In genomic region chr4:185201983-185202962, GRCh38 we compare ENCODE assay signal across 8 cellular contexts. TPM values are rescaled to one million over a fixed set of nuclear protein-coding genes. Genes with fewer than 3 reads are reported as not detected.
DNase-seq lines count a peak whose midpoint lies in the region; ATAC-seq and TF ChIP-seq lines count a peak whose summit lies in the region.

No MANE protein-coding gene starts in this region.

- H3K9ac ChIP-seq in OCI-LY3 (ENCODE audit: low read length) (peak overlapping the region; percentile 78), liver (ENCODE audit: low read depth in 1 of 2, low read length in 2 of 2) (no peak overlapping the region)

- H3K4me1 ChIP-seq in OCI-LY3 (ENCODE audit: low read length) (peaks cover 22% of the 10 kb centered on the region), liver (ENCODE audit: control insufficient read depth in 4 of 4, insufficient read depth in 4 of 4, low read length in 3 of 4) (peaks cover 0 to 30% (median 24%) of the 10 kb centered on the region in 4 donors)

- H3K27me3 ChIP-seq in OCI-LY3 (ENCODE audit: low read depth, low read length) = no peaks in the 10 kb centered on the region
- H3K27me3 ChIP-seq in liver (ENCODE audit: control insufficient read depth in 4 of 4, insufficient read depth in 4 of 4, low read length in 3 of 4) = no peaks in the 10 kb centered on the region

- H3K79me2 ChIP-seq in OCI-LY3 (ENCODE audit: low read length) = peaks cover 45% of the 10 kb centered on the region

- H3K9me3 ChIP-seq in OCI-LY3 (ENCODE audit: insufficient read depth, low read length) (no peaks in the 10 kb centered on the region), liver (ENCODE audit: control insufficient read depth in 4 of 4, low read length in 3 of 4) (no peaks in the 10 kb centered on the region)

- no peak overlapping the region for H2AFZ ChIP-seq in OCI-LY3 (ENCODE audit: low read depth, low read length)

- WGBS in liver = 54% methylated on average over 16 of the region's 16 CpGs

- H3K36me3 ChIP-seq in OCI-LY3 (replicated peaks; ENCODE audit: low read depth, low read length) = no peaks in the 10 kb centered on the region
- H3K36me3 ChIP-seq in liver (ENCODE audit: control insufficient read depth in 4 of 4, insufficient read depth in 3 of 4, low read depth in 1 of 4, low read length in 3 of 4) = no peaks in the 10 kb centered on the region

- DNase-seq in GM12865 (ENCODE audit: low read depth) = peak; percentile 50
- peak; percentile 64 for DNase-seq in amniotic epithelial cell (ENCODE audit: low read depth)
- no peak for DNase-seq in glomerular visceral epithelial cell (ENCODE audit: extremely low spot score)
- no peak for DNase-seq in NCI-H2227 (lab: John Stamatoyannopoulos, UW; ENCODE audit: unreplicated experiment)

- no peaks in the 10 kb centered on the region for H4K20me1 ChIP-seq in OCI-LY3 (ENCODE audit: insufficient read depth, low read length)

- ATAC-seq in GM18870 (IDR thresholded peaks at IDR 0.05; ENCODE audit: unreplicated experiment) (no peak), HG02798 (IDR thresholded peaks at IDR 0.05; ENCODE audit: poor library complexity, unreplicated experiment) (no peak)

- H3K27ac ChIP-seq in OCI-LY3 (ENCODE audit: low read length) (no peak overlapping the region), liver (ENCODE audit: low read depth in 1 of 2, low read length in 2 of 2) (peak overlapping the region; percentile 95 to 99)

- no peak for TF ChIP-seq CTCF in GM12865 (IDR thresholded peaks at IDR 0.05; ENCODE audit: insufficient read depth, low read depth, low read length, missing control alignments)
- TF ChIP-seq CTCF in OCI-LY3 (IDR thresholded peaks at IDR 0.05; ENCODE audit: low read depth, low read length) = no peak
- no peak for TF ChIP-seq CTCF in liver (IDR thresholded peaks at IDR 0.05; ENCODE audit: low read depth, low read length, missing input control)

- no peak for TF ChIP-seq RAD21 in liver (IDR thresholded peaks at IDR 0.05)

- H3K4me2 ChIP-seq in OCI-LY3 (ENCODE audit: low read length) = peak overlapping the region; percentile 65

- H3K4me3 ChIP-seq in GM12865 (ENCODE audit: low read depth, low read length) (peak overlapping the region; percentile 88), OCI-LY3 (ENCODE audit: low read length) (peak overlapping the region; percentile 81), liver (ENCODE audit: low read depth in 1 of 3, low read length in 3 of 3) (peak overlapping the region in 2 of 3 donors; percentile 81)

TF ChIP-seq in liver, 16 proteins besides CTCF, POLR2A, EP300 and RAD21:
- TF ChIP-seq SP1 (IDR thresholded peaks at IDR 0.05) (peak; percentile 32), HNF4G (IDR thresholded peaks at IDR 0.05) (no peak), RXRA (IDR thresholded peaks at IDR 0.05) (peak; percentile 34 to 40), YY1 (IDR thresholded peaks at IDR 0.05) (peak; percentile 8), HNF4A (conservative IDR thresholded peaks at IDR 0.05) (peak; percentile 50 to 71), FOXA2 (IDR thresholded peaks at IDR 0.05) (no peak), NR2F2 (IDR thresholded peaks at IDR 0.05) (peak; percentile 64)

RNA-seq across cellular contexts. Expression of gene CFAP97, which starts 1.5 kb away (rescaled TPM):
- 10 to 100 TPM; 13.7 to 23.7 TPM for total RNA-seq in liver
- polyA plus RNA-seq in liver = 10 to 100 TPM in 1 of 2 donors, 1 to 10 TPM in 1; 7.5 to 30.9 TPM

RNA-seq across cellular contexts. Expression of gene SNX25, which starts 7.1 kb away (rescaled TPM):
- 10 to 100 TPM in 1 of 2 donors, 1 to 10 TPM in 1; 5.9 to 13.9 TPM for total RNA-seq in liver
- polyA plus RNA-seq in liver = 1 to 10 TPM; 2.8 to 4.2 TPM

RNA-seq across cellular contexts. Expression of gene SLC25A4, which starts 59.2 kb away (rescaled TPM):
- total RNA-seq in liver = 10 to 100 TPM in 1 of 2 donors, 1 to 10 TPM in 1; 4.4 to 30.0 TPM
- 10 to 100 TPM; 23.6 to 64.2 TPM for polyA plus RNA-seq in liver

Comparison
In these comparisons a context has a peak if more than half of its experiments do, and no peak if none do; other contexts are left out.
1. DNase-seq: peak in GM12865 (single experiment) and amniotic epithelial cell (single experiment); none in glomerular visceral epithelial cell (single experiment) and NCI-H2227 (single experiment).
2. Peak in every context shown above with its lines, with median percentiles within 50 percentile points of each other: H3K4me3 ChIP-seq.